33 cellular contexts compared by ENCODE assay signal in genomic region chr15:22881739-22882440, GRCh38.
"Had no signal": no experiment of that assay in that cellular context is flagged by ENCODE, and none has a peak within 500 bp of the region (broad histone marks: within the 10 kb centered on the region; RNA-seq: fewer than 3 reads in every experiment).

No MANE protein-coding gene starts in this region.

- H3K4me3 ChIP-seq: adrenal gland, ascending aorta, breast epithelium, cardiac muscle cell, coronary artery, dorsolateral prefrontal cortex, esophagus squamous epithelium, gastroesophageal sphincter, heart right ventricle had no signal

- H3K27me3 ChIP-seq: adrenal gland, ascending aorta, breast epithelium, cardiac muscle cell, dorsolateral prefrontal cortex, esophagus squamous epithelium, gastroesophageal sphincter, heart right ventricle had no signal

- H3K27me3 Mint-ChIP-seq: activated CD4-positive, alpha-beta memory T cell treated with anti-CD3 and anti-CD28 coated beads for 36 hours; activated CD4-positive, alpha-beta T cell treated with anti-CD3 and anti-CD28 coated beads for 36 hours; activated CD4-positive, alpha-beta T cell treated with anti-CD3 and anti-CD28 coated beads, Interleukin-2, amount 10 ng/mL, durations not matched to agents 24 days and 14 days; activated CD8-positive, alpha-beta memory T cell treated with anti-CD3 and anti-CD28 coated beads, Interleukin-2, amount 10 ng/mL, durations not matched to agents 7 days and 5 days; activated naive CD4-positive, alpha-beta T cell treated with anti-CD3 and anti-CD28 coated beads, Interleukin-2, amount 50 U/mL, for 24 hours; activated naive CD8-positive, alpha-beta T cell treated with anti-CD3 and anti-CD28 coated beads for 36 hours; brain; dendritic cell treated with granulocyte-macrophage colony-stimulating factor and Interleukin-4, amounts not matched to agents 40 ng/mL and 50 ng/mL, for 4 days had no signal

- H3K9me3 ChIP-seq: adrenal gland, ascending aorta, breast epithelium, esophagus squamous epithelium, heart right ventricle had no signal

- DNase-seq: activated CD4-positive, alpha-beta memory T cell treated with anti-CD3 and anti-CD28 coated beads for 36 hours; activated CD4-positive, alpha-beta T cell treated with anti-CD3 and anti-CD28 coated beads for 36 hours; activated CD4-positive, alpha-beta T cell treated with anti-CD3 and anti-CD28 coated beads, Interleukin-2, amount 10 ng/mL, durations not matched to agents 24 days and 14 days; activated CD4-positive, CD25-positive, alpha-beta regulatory T cell; activated CD4-positive, CD25-positive, alpha-beta regulatory T cell treated with anti-CD3 and anti-CD28 coated beads, Interleukin-2, amount 50 U/mL, for 72 hours; activated CD8-positive, alpha-beta memory T cell treated with anti-CD3 and anti-CD28 coated beads, Interleukin-2, amount 10 ng/mL, durations not matched to agents 7 days and 5 days; activated CD8-positive, alpha-beta memory T cell treated with anti-CD3 and anti-CD28 coated beads, Interleukin-2, amount 50 U/mL, for 4 hours; activated CD8-positive, alpha-beta T cell treated with anti-CD3 and anti-CD28 coated beads, Interleukin-2, amount 10 ng/mL, durations not matched to agents 7 days and 5 days; activated effector memory CD4-positive, alpha-beta T cell treated with anti-CD3 and anti-CD28 coated beads, Interleukin-2, amount 50 U/mL, for 16 hours; activated naive CD4-positive, alpha-beta T cell treated with anti-CD3 and anti-CD28 coated beads for 36 hours; activated naive CD8-positive, alpha-beta T cell treated with anti-CD3 and anti-CD28 coated beads for 36 hours; activated naive CD8-positive, alpha-beta T cell treated with anti-CD3 and anti-CD28 coated beads, Interleukin-2, amount 50 U/mL, for 24 hours; activated T-cell treated with anti-CD3 and anti-CD28 coated beads, Interleukin-2, amount 50 U/mL, for 1 hour; activated T-cell treated with anti-CD3 and anti-CD28 coated beads, Interleukin-2, amount 50 U/mL, for 48 hours; adrenal gland; effector memory CD4-positive, alpha-beta T cell; esophagus squamous epithelium; foreskin melanocyte; heart right ventricle; T-helper 2 cell had no signal

- H3K9me3 Mint-ChIP-seq: activated CD4-positive, alpha-beta memory T cell treated with anti-CD3 and anti-CD28 coated beads for 36 hours; activated CD4-positive, alpha-beta T cell treated with anti-CD3 and anti-CD28 coated beads, Interleukin-2, amount 10 ng/mL, durations not matched to agents 24 days and 14 days; activated naive CD4-positive, alpha-beta T cell treated with anti-CD3 and anti-CD28 coated beads, Interleukin-2, amount 50 U/mL, for 24 hours; activated naive CD8-positive, alpha-beta T cell treated with anti-CD3 and anti-CD28 coated beads for 36 hours; activated naive CD8-positive, alpha-beta T cell treated with anti-CD3 and anti-CD28 coated beads, Interleukin-2, amount 50 U/mL, for 24 hours; activated T-helper 1 cell treated with anti-CD3 and anti-CD28 coated beads, Interleukin-12 subunit alpha, Interleukin-12 subunit beta, Interleukin-2, Interleukin-4 antibody, amounts not matched to agents 30 ng/mL and 10 ng/mL and 1 ng/mL, durations not matched to agents 14 hours and 24 hours and 36 hours; activated T-helper 2 cell treated with anti-CD3 and anti-CD28 coated beads, Interferon-gamma antibody, Interleukin-2, Interleukin-4, amounts not matched to agents 10 μg/mL and 5 μg/mL and 100 μg/mL, durations not matched to agents 14 hours and 24 hours and 36 hours; brain; central memory CD8-positive, alpha-beta T cell; dendritic cell treated with granulocyte-macrophage colony-stimulating factor and Interleukin-4, amounts not matched to agents 40 ng/mL and 50 ng/mL, for 4 days had no signal

- H3K27ac Mint-ChIP-seq: activated CD4-positive, alpha-beta memory T cell treated with anti-CD3 and anti-CD28 coated beads for 36 hours; activated CD4-positive, alpha-beta T cell treated with anti-CD3 and anti-CD28 coated beads for 36 hours; activated CD4-positive, alpha-beta T cell treated with anti-CD3 and anti-CD28 coated beads, Interleukin-2, amount 10 ng/mL, durations not matched to agents 24 days and 14 days; activated CD8-positive, alpha-beta memory T cell treated with anti-CD3 and anti-CD28 coated beads, Interleukin-2, amount 10 ng/mL, durations not matched to agents 7 days and 5 days; activated CD8-positive, alpha-beta T cell treated with anti-CD3 and anti-CD28 coated beads, Interleukin-2, amount 10 ng/mL, durations not matched to agents 7 days and 5 days; activated naive CD4-positive, alpha-beta T cell treated with anti-CD3 and anti-CD28 coated beads for 36 hours; activated naive CD4-positive, alpha-beta T cell treated with anti-CD3 and anti-CD28 coated beads, Interleukin-2, amount 50 U/mL, for 24 hours; activated naive CD8-positive, alpha-beta T cell treated with anti-CD3 and anti-CD28 coated beads for 36 hours; activated naive CD8-positive, alpha-beta T cell treated with anti-CD3 and anti-CD28 coated beads, Interleukin-2, amount 50 U/mL, for 24 hours; activated T-helper 1 cell treated with anti-CD3 and anti-CD28 coated beads, Interleukin-12 subunit alpha, Interleukin-12 subunit beta, Interleukin-2, Interleukin-4 antibody, amounts not matched to agents 30 ng/mL and 10 ng/mL and 1 ng/mL, durations not matched to agents 14 hours and 24 hours and 36 hours; activated T-helper 2 cell treated with anti-CD3 and anti-CD28 coated beads, Interferon-gamma antibody, Interleukin-2, Interleukin-4, amounts not matched to agents 10 μg/mL and 5 μg/mL and 100 μg/mL, durations not matched to agents 14 hours and 24 hours and 36 hours; brain; dendritic cell treated with granulocyte-macrophage colony-stimulating factor and Interleukin-4, amounts not matched to agents 40 ng/mL and 50 ng/mL, for 4 days had no signal

- H3K27ac ChIP-seq: adrenal gland, ascending aorta, breast epithelium, cardiac muscle cell, coronary artery, dorsolateral prefrontal cortex, epithelial cell of prostate, esophagus squamous epithelium, gastroesophageal sphincter, heart right ventricle had no signal

- H3K4me3 Mint-ChIP-seq: activated CD4-positive, alpha-beta memory T cell treated with anti-CD3 and anti-CD28 coated beads for 36 hours; activated CD4-positive, alpha-beta T cell treated with anti-CD3 and anti-CD28 coated beads for 36 hours; activated CD4-positive, alpha-beta T cell treated with anti-CD3 and anti-CD28 coated beads, Interleukin-2, amount 10 ng/mL, durations not matched to agents 24 days and 14 days; activated CD8-positive, alpha-beta memory T cell treated with anti-CD3 and anti-CD28 coated beads, Interleukin-2, amount 10 ng/mL, durations not matched to agents 7 days and 5 days; activated CD8-positive, alpha-beta T cell treated with anti-CD3 and anti-CD28 coated beads, Interleukin-2, amount 10 ng/mL, durations not matched to agents 7 days and 5 days; activated naive CD4-positive, alpha-beta T cell treated with anti-CD3 and anti-CD28 coated beads for 36 hours; activated naive CD4-positive, alpha-beta T cell treated with anti-CD3 and anti-CD28 coated beads, Interleukin-2, amount 50 U/mL, for 24 hours; activated naive CD8-positive, alpha-beta T cell treated with anti-CD3 and anti-CD28 coated beads for 36 hours; activated naive CD8-positive, alpha-beta T cell treated with anti-CD3 and anti-CD28 coated beads, Interleukin-2, amount 50 U/mL, for 24 hours; activated T-helper 1 cell treated with anti-CD3 and anti-CD28 coated beads, Interleukin-12 subunit alpha, Interleukin-12 subunit beta, Interleukin-2, Interleukin-4 antibody, amounts not matched to agents 30 ng/mL and 10 ng/mL and 1 ng/mL, durations not matched to agents 14 hours and 24 hours and 36 hours; brain; central memory CD8-positive, alpha-beta T cell; dendritic cell treated with granulocyte-macrophage colony-stimulating factor and Interleukin-4, amounts not matched to agents 40 ng/mL and 50 ng/mL, for 4 days had no signal

- H3K36me3 Mint-ChIP-seq: activated CD8-positive, alpha-beta memory T cell treated with anti-CD3 and anti-CD28 coated beads, Interleukin-2, amount 10 ng/mL, durations not matched to agents 7 days and 5 days had no signal

- H3K4me1 Mint-ChIP-seq: activated CD4-positive, alpha-beta T cell treated with anti-CD3 and anti-CD28 coated beads for 36 hours; activated CD4-positive, alpha-beta T cell treated with anti-CD3 and anti-CD28 coated beads, Interleukin-2, amount 10 ng/mL, durations not matched to agents 24 days and 14 days; activated naive CD4-positive, alpha-beta T cell treated with anti-CD3 and anti-CD28 coated beads, Interleukin-2, amount 50 U/mL, for 24 hours; activated naive CD8-positive, alpha-beta T cell treated with anti-CD3 and anti-CD28 coated beads for 36 hours; activated naive CD8-positive, alpha-beta T cell treated with anti-CD3 and anti-CD28 coated beads, Interleukin-2, amount 50 U/mL, for 24 hours; central memory CD8-positive, alpha-beta T cell had no signal

- H3K4me1 ChIP-seq: adrenal gland, ascending aorta, breast epithelium, esophagus squamous epithelium, gastroesophageal sphincter, heart right ventricle had no signal

- ATAC-seq: activated CD4-positive, alpha-beta T cell treated with anti-CD3 and anti-CD28 coated beads for 36 hours; activated CD8-positive, alpha-beta memory T cell treated with anti-CD3 and anti-CD28 coated beads, Interleukin-2, amount 10 ng/mL, durations not matched to agents 7 days and 5 days; activated CD8-positive, alpha-beta T cell treated with anti-CD3 and anti-CD28 coated beads, Interleukin-2, amount 10 ng/mL, durations not matched to agents 7 days and 5 days; activated naive CD8-positive, alpha-beta T cell treated with anti-CD3 and anti-CD28 coated beads, Interleukin-2, amount 50 U/mL, for 24 hours; gastroesophageal sphincter; heart right ventricle had no signal
